Comparison of ENCODE assay signal across 20 cellular contexts in genomic region chr6:147648936-147649335, GRCh38.
DNase-seq lines count a peak whose midpoint lies in the region; ATAC-seq, FAIRE-seq and TF ChIP-seq lines count a peak whose summit lies in the region.
"Had no signal": no experiment of that assay in that cellular context is flagged by ENCODE, and none has a peak within 500 bp of the region (broad histone marks: within the 10 kb centered on the region; RNA-seq: fewer than 3 reads in every experiment).

No MANE protein-coding gene starts in this region.

- H2AFZ ChIP-seq in HepG2 (ENCODE audit: low read length) = no peak overlapping the region

- no peak for TF ChIP-seq POLR2A in spleen (IDR thresholded peaks at IDR 0.05)
- TF ChIP-seq POLR2A in HepG2 (IDR thresholded peaks at IDR 0.05; ENCODE audit: insufficient read depth in 1 of 2, low read depth in 2 of 2, low read length in 2 of 2) = no peak

- in situ Hi-C loops in HepG2 (cut with HindIII; ENCODE audit: extremely low pct_ligation_motif_present, low pct_unique_long_range_greater_than_20kb) = no loop called here

- H4K20me1 ChIP-seq in HepG2 (ENCODE audit: insufficient read depth, low read length) = no peaks in the 10 kb centered on the region

- FAIRE-seq in HepG2 (lab: Jason Lieb, UNC) = no peak
- FAIRE-seq: H54 had no signal

- no TSS peak for BruUV-seq in HepG2 (replicated peaks; lab: Mats Ljungman, UMichigan)

- TF ChIP-seq CTCF in HFF-Myc (IDR thresholded peaks at IDR 0.05; ENCODE audit: low read depth, low read length, missing control alignments) (no peak), spleen (IDR thresholded peaks at IDR 0.05 in 8 of 11, conservative IDR thresholded peaks at IDR 0.05 in 3 of 11) (no peak), HepG2 (CRISPR knock-in tag; IDR thresholded peaks at IDR 0.05) (no peak)

- 67 to 90% (median 80%) methylated on average over 2 of the region's 2 CpGs for WGBS in spleen, 5 donors
- 49% methylated on average over 2 of the region's 2 CpGs for WGBS in HepG2 (ENCODE audit: low lambda C conversion rate)

- H3K4me1 ChIP-seq in spleen (no peaks in the 10 kb centered on the region), HepG2 (ENCODE audit: insufficient read depth, low read length) (no peaks in the 10 kb centered on the region)
- H3K4me1 ChIP-seq: BE2C had no signal

- no peak overlapping the region for H3K4me2 ChIP-seq in HepG2 (ENCODE audit: low read depth, low read length)

- TF ChIP-seq RAD21 in HepG2 (CRISPR knock-in tag; IDR thresholded peaks at IDR 0.05) = no peak

- POLR2A ChIA-PET in HepG2 (lab: Yijun Ruan, JAX) = no interaction called here

- H3K9me3 ChIP-seq in spleen (no peaks in the 10 kb centered on the region), HepG2 (ENCODE audit: low read length) (no peaks in the 10 kb centered on the region)
- H3K9me3 ChIP-seq: BE2C had no signal

- no peak for ATAC-seq in HG03457 (IDR thresholded peaks at IDR 0.05; ENCODE audit: unreplicated experiment)
- ATAC-seq in HepG2 = no peak

- H3K27ac ChIP-seq in spleen (no peak overlapping the region), HepG2 (ENCODE audit: extremely low read length, insufficient read depth, low read length) (no peak overlapping the region)

- H3K79me2 ChIP-seq in HepG2 (ENCODE audit: insufficient read depth, low read length) = no peaks in the 10 kb centered on the region

- H3K9ac ChIP-seq in HepG2 (ENCODE audit: insufficient read depth, low read depth, low read length) = no peak overlapping the region

- H3K27me3 ChIP-seq in spleen (replicated peaks in 1 of 7) = no peaks in the 10 kb centered on the region
- 0 out of 5 replicates have a peak, but pooled peaks cover 0 to 3% of the 10 kb centered on the region in 2 experiments for H3K27me3 ChIP-seq in HepG2 (ENCODE audit: control insufficient read depth in 1 of 2, insufficient read depth in 2 of 2, low read length in 2 of 2)
- H3K27me3 ChIP-seq: BE2C had no signal

- CTCF ChIA-PET in HepG2 (lab: Yijun Ruan, JAX; ENCODE audit: low intra/inter-chr PET ratio, low total read pairs) = no interaction called here

- H3K36me3 ChIP-seq in spleen (no peaks in the 10 kb centered on the region), HepG2 (replicated peaks in 1 of 2; ENCODE audit: control insufficient read depth in 1 of 2, insufficient read depth in 2 of 2, low read length in 2 of 2) (no peaks in the 10 kb centered on the region)
- H3K36me3 ChIP-seq: BE2C had no signal

- intact Hi-C loops in spleen (cut with DNase I; ENCODE audit: low total_unique reads) = no loop called here
- intact Hi-C loops in HepG2 (cut with micrococcal nuclease; ENCODE audit: unreplicated experiment) = no loop called here

- no peak overlapping the region for H3K4me3 ChIP-seq in HFF-Myc (replicated peaks; ENCODE audit: low read depth, low read length)
- H3K4me3 ChIP-seq in spleen = no peak overlapping the region
- no peak overlapping the region for H3K4me3 ChIP-seq in HepG2 (replicated peaks in 1 of 3; ENCODE audit: insufficient read depth in 1 of 3, low read depth in 2 of 3, low read length in 3 of 3)

- DNase-seq in HFF-Myc (ENCODE audit: extremely low read depth, low read depth) (peak; percentile 69), brain pericyte (ENCODE audit: low read depth, low spot score) (peak; percentile 57), fibroblast of the conjunctiva (ENCODE audit: low read depth) (peak; percentile 62), smooth muscle cell of the brain vasculature (ENCODE audit: low read depth, low spot score) (peak; percentile 39), spleen (no peak), HepG2 (ENCODE audit: low spot score) (no peak)
- DNase-seq: BE2C; CD4-positive, CD25-positive, alpha-beta regulatory T cell; COR-L47; DMS 273 treated with DMSO at 0.1 percent for 48 hours; GF-D8; HFFc6; Karpas-422; NCI-H1048; NCI-H1436; NCI-H2029 treated with DMSO at 0.1 percent for 48 hours; NCI-H2171; NCI-H526 had no signal

- TF ChIP-seq EP300 in HepG2 (IDR thresholded peaks at IDR 0.05; ENCODE audit: low read depth in 2 of 2, low read length in 2 of 2) = no peak
- no peak for TF ChIP-seq EP300 in HepG2 (CRISPR knock-in tag; IDR thresholded peaks at IDR 0.05; ENCODE audit: borderline replicate concordance)

TF ChIP-seq in HepG2, 621 proteins besides CTCF, POLR2A, EP300 and RAD21:
- no peak for TF ChIP-seq ZNF713 (CRISPR knock-in tag; IDR thresholded peaks at IDR 0.05)
- TF ChIP-seq SPEN (CRISPR knock-in tag; IDR thresholded peaks at IDR 0.05; ENCODE audit: low read depth) = no peak
- no peak for TF ChIP-seq ZNF136 (CRISPR knock-in tag; IDR thresholded peaks at IDR 0.05; ENCODE audit: low read depth)
- no peak for TF ChIP-seq CEBPG (CRISPR knock-in tag; IDR thresholded peaks at IDR 0.05)
- TF ChIP-seq ZNF572 (CRISPR knock-in tag; IDR thresholded peaks at IDR 0.05) = no peak
- TF ChIP-seq MED8 (CRISPR knock-in tag; IDR thresholded peaks at IDR 0.05; ENCODE audit: insufficient replicate concordance) = no peak
- no peak for TF ChIP-seq IRF2 (CRISPR knock-in tag; IDR thresholded peaks at IDR 0.05)
- TF ChIP-seq ZFP91 (CRISPR knock-in tag; IDR thresholded peaks at IDR 0.05; ENCODE audit: borderline replicate concordance) = no peak
- no peak for TF ChIP-seq ZNF335 (CRISPR knock-in tag; IDR thresholded peaks at IDR 0.05)
- TF ChIP-seq TBX3 (IDR thresholded peaks at IDR 0.05; ENCODE audit: borderline replicate concordance) = no peak
- TF ChIP-seq ZKSCAN8 (CRISPR knock-in tag; IDR thresholded peaks at IDR 0.05; ENCODE audit: borderline replicate concordance) = no peak
- no peak for TF ChIP-seq GABPB1 (CRISPR knock-in tag; IDR thresholded peaks at IDR 0.05)
- no peak for TF ChIP-seq ZNF17 (CRISPR knock-in tag; IDR thresholded peaks at IDR 0.05)
- no peak for TF ChIP-seq FOXP1 (IDR thresholded peaks at IDR 0.05)
- no peak for TF ChIP-seq FOXP1 (CRISPR knock-in tag; IDR thresholded peaks at IDR 0.05)
- no peak for TF ChIP-seq ZNF780A (CRISPR knock-in tag; IDR thresholded peaks at IDR 0.05)
- TF ChIP-seq ZNF660 (CRISPR knock-in tag; IDR thresholded peaks at IDR 0.05; ENCODE audit: borderline replicate concordance, low read depth) = no peak
- TF ChIP-seq ZNF333 (CRISPR knock-in tag; IDR thresholded peaks at IDR 0.05; ENCODE audit: borderline replicate concordance) = no peak
- no peak for TF ChIP-seq MXD1 (CRISPR knock-in tag; IDR thresholded peaks at IDR 0.05)

Comparison
In these comparisons a context has a peak if more than half of its experiments do, and no peak if none do; other contexts are left out.
1. DNase-seq: peak in HFF-Myc (single experiment), brain pericyte (single experiment), fibroblast of the conjunctiva (single experiment) and smooth muscle cell of the brain vasculature (single experiment); none in spleen (single experiment) and HepG2 (single experiment).